ENCODE assay signal across 7 cellular contexts in genomic region chr16:30371248-30371816, GRCh38. TPM values are rescaled to one million over a fixed set of nuclear protein-coding genes. Genes with fewer than 3 reads are reported as not detected.
A peak's percentile ranks its signal among the peaks of the same experiment; 100 is the strongest.
DNase-seq lines count a peak whose midpoint lies in the region; ATAC-seq and TF ChIP-seq lines count a peak whose summit lies in the region.

No MANE protein-coding gene starts in this region.

- H3K27ac Mint-ChIP-seq in activated T-helper 17 cell treated with anti-CD3 and anti-CD28 coated beads, Interleukin-2, amount 50 U/mL, for 72 hours: peak overlapping the region; percentile 99

- peak overlapping the region; percentile 77 for H3K4me2 ChIP-seq in HCT116 (ENCODE audit: low read length)

- no peak for DNase-seq in HCT116 (ENCODE audit: low read depth, low spot score)
- DNase-seq in NCI-H1436 (lab: John Stamatoyannopoulos, UW): no peak
- no peak for DNase-seq in effector CD4-positive, alpha-beta T cell
- DNase-seq in amygdala (lab: John Stamatoyannopoulos, UW): no peak

- intact Hi-C loops in HCT116 (cut with micrococcal nuclease): loop anchor here (2.0 kb wide), 1 partner anchor 37 kb away; no protein-coding TSS in a partner anchor

- peak overlapping the region; percentile 98 for H3K4me3 Mint-ChIP-seq in activated T-helper 17 cell treated with anti-CD3 and anti-CD28 coated beads, Interleukin-2, amount 50 U/mL, for 72 hours

- H3K9me3 Mint-ChIP-seq in activated T-helper 17 cell treated with anti-CD3 and anti-CD28 coated beads, Interleukin-2, amount 50 U/mL, for 72 hours: no peaks in the 10 kb centered on the region

- ATAC-seq in HCT116: no peak
- ATAC-seq in activated T-helper 17 cell treated with anti-CD3 and anti-CD28 coated beads, Interleukin-2, amount 50 U/mL, for 72 hours (replicated peaks): no peak

- H3K4me3 ChIP-seq in HCT116 (replicated peaks in 1 of 2; ENCODE audit: low read depth in 1 of 2, low read length in 2 of 2): peak overlapping the region; percentile 32 to 53
- H3K4me3 ChIP-seq in iPS-18c (ENCODE audit: insufficient read depth, low read depth, low read length): peak overlapping the region; percentile 35
- peak overlapping the region; percentile 80 to 88 for H3K4me3 ChIP-seq in stomach smooth muscle (ENCODE audit: low read length in 2 of 2)

- H3K36me3 ChIP-seq in HCT116 (ENCODE audit: control insufficient read depth in 1 of 2, insufficient read depth in 2 of 2, low read length in 2 of 2): peaks cover 2 to 6% of the 10 kb centered on the region in 2 experiments; a peak in 2 of 4 replicates
- no peaks in the 10 kb centered on the region for H3K36me3 ChIP-seq in stomach smooth muscle (ENCODE audit: control insufficient read depth in 2 of 2, insufficient read depth in 2 of 2, low read length in 2 of 2)

- H3K27me3 ChIP-seq in HCT116 (ENCODE audit: insufficient read depth, low read length): no peaks in the 10 kb centered on the region
- H3K27me3 ChIP-seq in stomach smooth muscle (ENCODE audit: control insufficient read depth in 1 of 2, insufficient read depth in 2 of 2, low read length in 2 of 2): no peaks in the 10 kb centered on the region

- H3K9me2 ChIP-seq in HCT116 (ENCODE audit: insufficient read depth): no peaks in the 10 kb centered on the region

- peaks cover 36% of the 10 kb centered on the region for H3K79me2 ChIP-seq in HCT116 (ENCODE audit: insufficient read depth, low read length)

- peaks cover 31% of the 10 kb centered on the region for H3K4me1 Mint-ChIP-seq in activated T-helper 17 cell treated with anti-CD3 and anti-CD28 coated beads, Interleukin-2, amount 50 U/mL, for 72 hours

- H3K4me1 ChIP-seq in HCT116 (ENCODE audit: control insufficient read depth in 1 of 2, insufficient read depth in 2 of 2, low read length in 2 of 2): peaks cover 18 to 30% of the 10 kb centered on the region in 2 experiments
- peaks cover 33% of the 10 kb centered on the region for H3K4me1 ChIP-seq in stomach smooth muscle (ENCODE audit: control insufficient read depth, insufficient read depth, low read length)

- TF ChIP-seq POLR2A in HCT116 (IDR thresholded peaks at IDR 0.05; ENCODE audit: borderline replicate concordance, extremely low read depth, insufficient read depth, insufficient read length): no peak

- H3K9ac ChIP-seq in HCT116 (ENCODE audit: low read length) (peak overlapping the region; percentile 53), stomach smooth muscle (ENCODE audit: low read length in 2 of 2) (peak overlapping the region; percentile 84 to 86)

- no peaks in the 10 kb centered on the region for H3K27me3 Mint-ChIP-seq in activated T-helper 17 cell treated with anti-CD3 and anti-CD28 coated beads, Interleukin-2, amount 50 U/mL, for 72 hours

- no peaks in the 10 kb centered on the region for H4K20me1 ChIP-seq in HCT116 (ENCODE audit: insufficient read depth)

- H3K36me3 Mint-ChIP-seq in activated T-helper 17 cell treated with anti-CD3 and anti-CD28 coated beads, Interleukin-2, amount 50 U/mL, for 72 hours (ENCODE audit: low read depth): peaks cover 38% of the 10 kb centered on the region

- RAD21 ChIA-PET in HCT116 (lab: Charles Lee; ENCODE audit: low non-redundant PET in 1 of 2, low total read pairs in 2 of 2, uncharacterized antibody in 2 of 2, unreplicated experiment in 2 of 2): interaction anchor here in 1 of 2 experiments (1.1 kb wide), 1 partner anchor 38 kb away, joined by 3 read pairs; no protein-coding TSS in a partner anchor

- CTCF ChIA-PET in HCT116 (lab: Charles Lee): interaction anchor here (0.9 to 2.2 kb wide), 9 partner anchors 15 to 259 kb away, joined by 3 to 17 read pairs (median 4); partner anchors contain the start of genes CD2BP2, DCTPP1 and ZNF48

- TSS peak; percentile 70 for BruUV-seq in HCT116 (replicated peaks; lab: Mats Ljungman, UMichigan)

- H3K27ac ChIP-seq in HCT116 (ENCODE audit: low read depth, low read length): peak overlapping the region; percentile 42
- H3K27ac ChIP-seq in stomach smooth muscle (ENCODE audit: low read length): peak overlapping the region; percentile 93

- POLR2A ChIA-PET in HCT116 (lab: Charles Lee): interaction anchor here (0.8 to 1.9 kb wide), 8 partner anchors 15 to 263 kb away, joined by 3 to 15 read pairs (median 6); partner anchors contain the start of genes CD2BP2, ZNF48 and ZNF771

- no peak overlapping the region for H2AFZ ChIP-seq in HCT116 (ENCODE audit: low read depth, low read length, poor library complexity, severe bottlenecking)

- H3K9me3 ChIP-seq in HCT116 (ENCODE audit: control insufficient read depth in 1 of 2, insufficient read depth in 1 of 2, low read depth in 1 of 2, low read length in 2 of 2): no peaks in the 10 kb centered on the region
- no peaks in the 10 kb centered on the region for H3K9me3 ChIP-seq in iPS-18c (ENCODE audit: control insufficient read depth, insufficient read depth, low read length)
- H3K9me3 ChIP-seq in stomach smooth muscle (ENCODE audit: control insufficient read depth in 2 of 2, low read length in 2 of 2): no peaks in the 10 kb centered on the region

- no peak for TF ChIP-seq CTCF in HCT116 (IDR thresholded peaks at IDR 0.05 in 2 of 3, conservative IDR thresholded peaks at IDR 0.05 in 1 of 3; ENCODE audit: borderline replicate concordance in 1 of 3, insufficient read depth in 1 of 3, low read depth in 2 of 3, low read length in 2 of 3)

- TF ChIP-seq RAD21 in HCT116 (IDR thresholded peaks at IDR 0.05; ENCODE audit: low read depth): no peak

TF ChIP-seq in HCT116, 20 proteins besides CTCF, POLR2A, EP300 and RAD21:
- no peak for TF ChIP-seq EGR1 (IDR thresholded peaks at IDR 0.05; ENCODE audit: low read depth)

RNA-seq across cellular contexts. Expression of gene TBC1D10B, which starts 1.0 kb away (rescaled TPM):
- 49.2 TPM for total RNA-seq in HCT116 (2021; ENCODE audit: unreplicated experiment)
- 35.5 and 38.1 TPM in 2 replicates for polyA plus RNA-seq in HCT116 (2012)
- 10 to 100 TPM; 49.7 to 64.2 TPM for total RNA-seq in activated T-helper 17 cell treated with anti-CD3 and anti-CD28 coated beads, Interleukin-2, amount 50 U/mL, for 72 hours

RNA-seq across cellular contexts. Expression of gene MYL11, which starts 3.3 kb away (rescaled TPM):
- not detected for total RNA-seq in HCT116 (2021; ENCODE audit: unreplicated experiment)
- polyA plus RNA-seq in HCT116 (2012): 0.46 and 1.4 TPM in 2 replicates
- 1 to 10 TPM in 1 of 2 donors, not detected in 1; 1.6 TPM for total RNA-seq in activated T-helper 17 cell treated with anti-CD3 and anti-CD28 coated beads, Interleukin-2, amount 50 U/mL, for 72 hours

RNA-seq across cellular contexts. Expression of gene SEPTIN1, which starts 11.0 kb away (rescaled TPM):
- 3.4 TPM for total RNA-seq in HCT116 (2021; ENCODE audit: unreplicated experiment)
- 2.3 and 2.4 TPM in 2 replicates for polyA plus RNA-seq in HCT116 (2012)
- 100 to 1,000 TPM; 198 to 216 TPM for total RNA-seq in activated T-helper 17 cell treated with anti-CD3 and anti-CD28 coated beads, Interleukin-2, amount 50 U/mL, for 72 hours

RNA-seq across cellular contexts. Expression of gene CD2BP2, which starts 16.2 kb away (rescaled TPM):
- total RNA-seq in HCT116 (2021; ENCODE audit: unreplicated experiment): 51.8 TPM
- 24.9 and 27.4 TPM in 2 replicates for polyA plus RNA-seq in HCT116 (2012)
- 10 to 100 TPM; 51.0 to 69.9 TPM for total RNA-seq in activated T-helper 17 cell treated with anti-CD3 and anti-CD28 coated beads, Interleukin-2, amount 50 U/mL, for 72 hours

RNA-seq across cellular contexts. Expression of gene ZNF48, which starts 23.9 kb away (rescaled TPM):
- 17.9 TPM for total RNA-seq in HCT116 (2021; ENCODE audit: unreplicated experiment)
- 12.8 and 15.5 TPM in 2 replicates for polyA plus RNA-seq in HCT116 (2012)
- 10 to 100 TPM; 10.2 to 10.5 TPM for total RNA-seq in activated T-helper 17 cell treated with anti-CD3 and anti-CD28 coated beads, Interleukin-2, amount 50 U/mL, for 72 hours

Comparison
In these comparisons a context has a peak if more than half of its experiments do, and no peak if none do; other contexts are left out.
1. RNA of gene SEPTIN1, which starts 11.0 kb away (total RNA-seq): 198 to 216 TPM in activated T-helper 17 cell treated with anti-CD3 and anti-CD28 coated beads, Interleukin-2, amount 50 U/mL, for 72 hours; 3.4 TPM in HCT116 (single experiment); every median in the first group is over 10 times any median in the second.
2. Peak in every context shown above with its lines, with median percentiles within 50 percentile points of each other: H3K4me3 ChIP-seq.